13 cellular contexts compared by ENCODE assay signal in genomic region chr1:6035719-6036118, GRCh38. TPM values are rescaled to one million over a fixed set of nuclear protein-coding genes. Genes with fewer than 3 reads are reported as not detected.
DNase-seq lines count a peak whose midpoint lies in the region; ATAC-seq and TF ChIP-seq lines count a peak whose summit lies in the region.
"Had no signal": no experiment of that assay in that cellular context is flagged by ENCODE, and none has a peak within 500 bp of the region (broad histone marks: within the 10 kb centered on the region; RNA-seq: fewer than 3 reads in every experiment).

No MANE protein-coding gene starts in this region.

- H3K4me1 ChIP-seq in HCT116 (ENCODE audit: control insufficient read depth in 1 of 2, insufficient read depth in 2 of 2, low read length in 2 of 2), result no peaks in the 10 kb centered on the region
- peaks cover 3 to 11% of the 10 kb centered on the region in 2 donors for H3K4me1 ChIP-seq in neuronal stem cell (ENCODE audit: control insufficient read depth in 2 of 2, insufficient read depth in 1 of 2, low read depth in 1 of 2, low read length in 2 of 2)
- no peaks in the 10 kb centered on the region for H3K4me1 ChIP-seq in right lobe of liver
- H3K4me1 ChIP-seq: gastroesophageal sphincter had no signal

- H3K9me3 Mint-ChIP-seq in activated CD4-positive, alpha-beta memory T cell treated with anti-CD3 and anti-CD28 coated beads, Interleukin-2, amount 10 ng/mL, durations not matched to agents 7 days and 5 days, result no peaks in the 10 kb centered on the region
- H3K9me3 Mint-ChIP-seq in activated CD4-positive, alpha-beta memory T cell treated with anti-CD3 and anti-CD28 coated beads for 36 hours, result no peaks in the 10 kb centered on the region
- H3K9me3 Mint-ChIP-seq in activated naive CD8-positive, alpha-beta T cell treated with anti-CD3 and anti-CD28 coated beads, Interleukin-2, amount 50 U/mL, for 24 hours, result no peaks in the 10 kb centered on the region
- H3K9me3 Mint-ChIP-seq: mesothelial cell of epicardium had no signal

- no peaks in the 10 kb centered on the region for H3K27me3 ChIP-seq in HCT116 (ENCODE audit: insufficient read depth, low read length)
- H3K27me3 ChIP-seq in neuronal stem cell (ENCODE audit: control insufficient read depth in 3 of 3, insufficient read depth in 3 of 3, low read depth in 1 of 3, low read length in 3 of 3), result peaks cover 0 to 18% (median 8%) of the 10 kb centered on the region in 3 experiments
- no peaks in the 10 kb centered on the region for H3K27me3 ChIP-seq in right lobe of liver

- H3K14ac ChIP-seq in neuronal stem cell (ENCODE audit: low read length), result no peak overlapping the region

- no peak overlapping the region for H2BK12ac ChIP-seq in neuronal stem cell (ENCODE audit: low read length)

- H3K4ac ChIP-seq in neuronal stem cell (ENCODE audit: low read length), result no peak overlapping the region

- no peak overlapping the region for H4K91ac ChIP-seq in neuronal stem cell (ENCODE audit: low read depth, low read length, poor library complexity)

- no peak overlapping the region for H2AFZ ChIP-seq in HCT116 (ENCODE audit: low read depth, low read length, poor library complexity, severe bottlenecking)
- no peak overlapping the region for H2AFZ ChIP-seq in neuronal stem cell (ENCODE audit: low read length)

- no peaks in the 10 kb centered on the region for H3K79me2 ChIP-seq in HCT116 (ENCODE audit: insufficient read depth, low read length)

- peak in 2 of 3 experiments; percentile 10 to 29; a peak in 2 of 6 replicates for TF ChIP-seq CTCF in HCT116 (IDR thresholded peaks at IDR 0.05 in 2 of 3, conservative IDR thresholded peaks at IDR 0.05 in 1 of 3; ENCODE audit: borderline replicate concordance in 1 of 3, insufficient read depth in 1 of 3, low read depth in 2 of 3, low read length in 2 of 3)
- TF ChIP-seq CTCF in right lobe of liver (IDR thresholded peaks at IDR 0.05), result no peak

- H2AK5ac ChIP-seq in neuronal stem cell (ENCODE audit: low read depth, low read length), result peak overlapping the region; percentile 80

- peak overlapping the region; percentile 48 for H3K23ac ChIP-seq in neuronal stem cell (ENCODE audit: low read depth, low read length, poor library complexity)

- no peaks in the 10 kb centered on the region for H4K20me1 ChIP-seq in HCT116 (ENCODE audit: insufficient read depth)

- H3K27ac ChIP-seq in HCT116 (ENCODE audit: low read depth, low read length) (no peak overlapping the region), neuronal stem cell (replicated peaks; ENCODE audit: low read length) (no peak overlapping the region), right lobe of liver (no peak overlapping the region)
- H3K27ac ChIP-seq: gastroesophageal sphincter had no signal

- H3K4me1 Mint-ChIP-seq in activated CD4-positive, alpha-beta memory T cell treated with anti-CD3 and anti-CD28 coated beads, Interleukin-2, amount 10 ng/mL, durations not matched to agents 7 days and 5 days, result peaks cover 75% of the 10 kb centered on the region
- H3K4me1 Mint-ChIP-seq in activated CD4-positive, alpha-beta memory T cell treated with anti-CD3 and anti-CD28 coated beads for 36 hours (ENCODE audit: low read depth), result peaks cover 68% of the 10 kb centered on the region
- peaks cover 61% of the 10 kb centered on the region for H3K4me1 Mint-ChIP-seq in activated naive CD8-positive, alpha-beta T cell treated with anti-CD3 and anti-CD28 coated beads, Interleukin-2, amount 50 U/mL, for 24 hours

- H3K18ac ChIP-seq in neuronal stem cell (ENCODE audit: low read length), result no peak overlapping the region

- intact Hi-C loops in activated CD4-positive, alpha-beta memory T cell treated with anti-CD3 and anti-CD28 coated beads for 36 hours (cut with micrococcal nuclease), result no loop called here
- intact Hi-C loops in HCT116 (cut with micrococcal nuclease), result no loop called here
- intact Hi-C loops in right lobe of liver (cut with DNase I), result no loop called here

- DNase-seq in activated CD4-positive, alpha-beta memory T cell treated with anti-CD3 and anti-CD28 coated beads, Interleukin-2, amount 10 ng/mL, durations not matched to agents 7 days and 5 days, result no peak
- DNase-seq in activated CD4-positive, alpha-beta memory T cell treated with anti-CD3 and anti-CD28 coated beads for 36 hours, result no peak
- DNase-seq in HCT116 (ENCODE audit: low read depth, low spot score) (no peak), neuronal stem cell (ENCODE audit: low spot score) (no peak), right lobe of liver (no peak), NCI-H1417 treated with DMSO at 0.1 percent for 48 hours (lab: John Stamatoyannopoulos, UW) (no peak), HEK293T (ENCODE audit: extremely low spot score) (no peak)
- DNase-seq in activated naive CD8-positive, alpha-beta T cell treated with anti-CD3 and anti-CD28 coated beads, Interleukin-2, amount 50 U/mL, for 24 hours, result no peak
- DNase-seq: activated CD4-positive, alpha-beta T cell treated with anti-CD3 and anti-CD28 coated beads for 36 hours; NCI-H1105; OCI-M1 had no signal

- H3K4me3 Mint-ChIP-seq in activated CD4-positive, alpha-beta memory T cell treated with anti-CD3 and anti-CD28 coated beads, Interleukin-2, amount 10 ng/mL, durations not matched to agents 7 days and 5 days, result no peak overlapping the region
- no peak overlapping the region for H3K4me3 Mint-ChIP-seq in activated CD4-positive, alpha-beta memory T cell treated with anti-CD3 and anti-CD28 coated beads for 36 hours
- H3K4me3 Mint-ChIP-seq in activated naive CD8-positive, alpha-beta T cell treated with anti-CD3 and anti-CD28 coated beads, Interleukin-2, amount 50 U/mL, for 24 hours, result no peak overlapping the region
- H3K4me3 Mint-ChIP-seq: activated CD4-positive, alpha-beta T cell treated with anti-CD3 and anti-CD28 coated beads for 36 hours had no signal

- no peaks in the 10 kb centered on the region for H3K9me3 ChIP-seq in HCT116 (ENCODE audit: control insufficient read depth in 1 of 2, insufficient read depth in 1 of 2, low read depth in 1 of 2, low read length in 2 of 2)
- H3K9me3 ChIP-seq in neuronal stem cell (replicated peaks in 1 of 2; ENCODE audit: control insufficient read depth in 2 of 2, insufficient read depth in 1 of 2, low read depth in 1 of 2, low read length in 2 of 2), result peaks cover 0 to 3% of the 10 kb centered on the region in 2 donors
- H3K9me3 ChIP-seq in right lobe of liver, result no peaks in the 10 kb centered on the region
- H3K9me3 ChIP-seq: gastroesophageal sphincter had no signal

- no peak overlapping the region for H2BK15ac ChIP-seq in neuronal stem cell (ENCODE audit: low read length)

- H4K8ac ChIP-seq in neuronal stem cell (ENCODE audit: low read depth, low read length), result no peak overlapping the region

- no peaks in the 10 kb centered on the region for H3K27me3 Mint-ChIP-seq in activated CD4-positive, alpha-beta memory T cell treated with anti-CD3 and anti-CD28 coated beads, Interleukin-2, amount 10 ng/mL, durations not matched to agents 7 days and 5 days
- no peaks in the 10 kb centered on the region for H3K27me3 Mint-ChIP-seq in activated CD4-positive, alpha-beta memory T cell treated with anti-CD3 and anti-CD28 coated beads for 36 hours
- no peaks in the 10 kb centered on the region for H3K27me3 Mint-ChIP-seq in activated naive CD8-positive, alpha-beta T cell treated with anti-CD3 and anti-CD28 coated beads, Interleukin-2, amount 50 U/mL, for 24 hours
- H3K27me3 Mint-ChIP-seq: activated CD4-positive, alpha-beta T cell treated with anti-CD3 and anti-CD28 coated beads for 36 hours had no signal

- H3K4me3 ChIP-seq in HCT116 (replicated peaks in 1 of 2; ENCODE audit: low read depth in 1 of 2, low read length in 2 of 2) (no peak overlapping the region), neuronal stem cell (ENCODE audit: low read length in 2 of 2) (no peak overlapping the region), right lobe of liver (no peak overlapping the region)
- H3K4me3 ChIP-seq: gastroesophageal sphincter had no signal

- no peak overlapping the region for H3K9ac ChIP-seq in HCT116 (ENCODE audit: low read length)
- H3K9ac ChIP-seq in neuronal stem cell (ENCODE audit: low read depth, low read length, poor library complexity), result peak overlapping the region; percentile 30

- BruUV-seq in HCT116 (replicated peaks; lab: Mats Ljungman, UMichigan), result no TSS peak

- H3K79me1 ChIP-seq in neuronal stem cell (ENCODE audit: low read depth, low read length), result peaks cover 1% of the 10 kb centered on the region

- no peak for TF ChIP-seq RAD21 in HCT116 (IDR thresholded peaks at IDR 0.05; ENCODE audit: low read depth)

- RAD21 ChIA-PET in HCT116 (lab: Charles Lee; ENCODE audit: low non-redundant PET in 1 of 2, low total read pairs in 2 of 2, uncharacterized antibody in 2 of 2, unreplicated experiment in 2 of 2), result no interaction called here

- POLR2A ChIA-PET in activated CD4-positive, alpha-beta memory T cell treated with anti-CD3 and anti-CD28 coated beads, Interleukin-2, amount 10 ng/mL, durations not matched to agents 7 days and 5 days (lab: Charles Lee), result interaction anchor here (0.9 kb wide), 1 partner anchor 9 kb away, joined by 3 read pairs; no protein-coding TSS in a partner anchor
- POLR2A ChIA-PET in activated CD4-positive, alpha-beta memory T cell treated with anti-CD3 and anti-CD28 coated beads for 36 hours (lab: Charles Lee), result interaction anchor here (0.9 kb wide), 1 partner anchor 9 kb away, joined by 3 read pairs; no protein-coding TSS in a partner anchor
- POLR2A ChIA-PET in HCT116 (lab: Charles Lee), result no interaction called here
- POLR2A ChIA-PET in HEK293T (lab: Yijun Ruan, JAX), result no interaction called here

- WGBS in neuronal stem cell (ENCODE audit: extremely low coverage in 2 of 2, insufficient read length in 2 of 2, insufficient replicate concordance in 1 of 2), 2 donors, result no CpG with 5 or more reads among the region's 12 CpGs
- WGBS in right lobe of liver (ENCODE audit: insufficient coverage, low coverage, low lambda C conversion rate, missing lambda C conversion rate), result 39% methylated on average over 6 of the region's 12 CpGs

- peaks cover 60% of the 10 kb centered on the region for H3K36me3 Mint-ChIP-seq in activated CD4-positive, alpha-beta memory T cell treated with anti-CD3 and anti-CD28 coated beads, Interleukin-2, amount 10 ng/mL, durations not matched to agents 7 days and 5 days (ENCODE audit: low read depth)
- peaks cover 25% of the 10 kb centered on the region for H3K36me3 Mint-ChIP-seq in activated CD4-positive, alpha-beta memory T cell treated with anti-CD3 and anti-CD28 coated beads for 36 hours
- H3K36me3 Mint-ChIP-seq in activated naive CD8-positive, alpha-beta T cell treated with anti-CD3 and anti-CD28 coated beads, Interleukin-2, amount 50 U/mL, for 24 hours (ENCODE audit: low read depth), result peaks cover 33% of the 10 kb centered on the region
- H3K36me3 Mint-ChIP-seq: mesothelial cell of epicardium had no signal

- no peaks in the 10 kb centered on the region for H3K36me3 ChIP-seq in HCT116 (ENCODE audit: control insufficient read depth in 1 of 2, insufficient read depth in 2 of 2, low read length in 2 of 2)
- no peaks in the 10 kb centered on the region for H3K36me3 ChIP-seq in neuronal stem cell (replicated peaks in 1 of 2; ENCODE audit: control insufficient read depth in 2 of 2, insufficient read depth in 2 of 2, low read length in 2 of 2)
- no peaks in the 10 kb centered on the region for H3K36me3 ChIP-seq in right lobe of liver

- H2BK120ac ChIP-seq in neuronal stem cell (ENCODE audit: low read depth, low read length), result no peak overlapping the region

- TF ChIP-seq POLR2A in HCT116 (IDR thresholded peaks at IDR 0.05; ENCODE audit: borderline replicate concordance, extremely low read depth, insufficient read depth, insufficient read length) (no peak), right lobe of liver (IDR thresholded peaks at IDR 0.05) (no peak)

- CTCF ChIA-PET in activated CD4-positive, alpha-beta memory T cell treated with anti-CD3 and anti-CD28 coated beads, Interleukin-2, amount 10 ng/mL, durations not matched to agents 7 days and 5 days (lab: Charles Lee), result interaction anchor here (0.6 kb wide), 1 partner anchor 291 kb away, joined by 3 read pairs; no protein-coding TSS in a partner anchor
- CTCF ChIA-PET in activated CD4-positive, alpha-beta memory T cell treated with anti-CD3 and anti-CD28 coated beads for 36 hours (lab: Charles Lee), result interaction anchor here (1.2 to 2.0 kb wide), 2 partner anchors 10 to 359 kb away, joined by 3 to 10 read pairs; no protein-coding TSS in a partner anchor
- CTCF ChIA-PET in HCT116 (lab: Charles Lee) (interaction anchor here (1.7 kb wide), 1 partner anchor 210 kb away, joined by 5 read pairs; no protein-coding TSS in a partner anchor), HEK293T (lab: Yijun Ruan, JAX) (interaction anchor here (0.6 to 2.3 kb wide), 3 partner anchors 13 to 450 kb away, joined by 3 to 9 read pairs (median 4); no protein-coding TSS in a partner anchor)

- ATAC-seq in HCT116 (peak; percentile 46; the same call in 1 of the 2 replicates), right lobe of liver (no peak)
- ATAC-seq in activated naive CD8-positive, alpha-beta T cell treated with anti-CD3 and anti-CD28 coated beads, Interleukin-2, amount 50 U/mL, for 24 hours, result no peak
- ATAC-seq: activated CD4-positive, alpha-beta T cell treated with anti-CD3 and anti-CD28 coated beads for 36 hours; gastroesophageal sphincter had no signal

- no peak overlapping the region for H2BK5ac ChIP-seq in neuronal stem cell (ENCODE audit: low read length)

- H3K9me2 ChIP-seq in HCT116 (ENCODE audit: insufficient read depth), result no peaks in the 10 kb centered on the region

- H3K27ac Mint-ChIP-seq in activated CD4-positive, alpha-beta memory T cell treated with anti-CD3 and anti-CD28 coated beads, Interleukin-2, amount 10 ng/mL, durations not matched to agents 7 days and 5 days, result peak overlapping the region; percentile 54
- no peak overlapping the region for H3K27ac Mint-ChIP-seq in activated CD4-positive, alpha-beta memory T cell treated with anti-CD3 and anti-CD28 coated beads for 36 hours
- peak overlapping the region; percentile 28 for H3K27ac Mint-ChIP-seq in activated naive CD8-positive, alpha-beta T cell treated with anti-CD3 and anti-CD28 coated beads, Interleukin-2, amount 50 U/mL, for 24 hours
- H3K27ac Mint-ChIP-seq: activated CD4-positive, alpha-beta T cell treated with anti-CD3 and anti-CD28 coated beads for 36 hours had no signal

- H3K4me2 ChIP-seq in HCT116 (ENCODE audit: low read length) (no peak overlapping the region), neuronal stem cell (ENCODE audit: insufficient read depth, low read length, poor library complexity, severe bottlenecking) (no peak overlapping the region)

RNA-seq across cellular contexts. Expression of gene KCNAB2, which starts 10.0 kb away (rescaled TPM):
- total RNA-seq in activated CD4-positive, alpha-beta memory T cell treated with anti-CD3 and anti-CD28 coated beads, Interleukin-2, amount 10 ng/mL, durations not matched to agents 7 days and 5 days, result 100 to 1,000 TPM; 284 to 286 TPM
- total RNA-seq in activated CD4-positive, alpha-beta memory T cell treated with anti-CD3 and anti-CD28 coated beads for 36 hours, result 100 to 1,000 TPM; 196 to 202 TPM
- total RNA-seq in HCT116 (2021; ENCODE audit: unreplicated experiment) (18.1 TPM), right lobe of liver (10 to 100 TPM in 2 of 6 experiments, 1 to 10 TPM in 4; 4.4 to 14.8 (median 6.9) TPM)
- 10.2 TPM in 2 replicates for polyA plus RNA-seq in HCT116 (2012)
- polyA plus RNA-seq in neuronal stem cell (2013, experiment 1 of 2), result 5.4 TPM
- 6.0 TPM for polyA plus RNA-seq in neuronal stem cell (2013, experiment 2 of 2)

RNA-seq across cellular contexts. Expression of gene NPHP4, which starts 43.5 kb away (rescaled TPM):
- total RNA-seq in activated CD4-positive, alpha-beta memory T cell treated with anti-CD3 and anti-CD28 coated beads, Interleukin-2, amount 10 ng/mL, durations not matched to agents 7 days and 5 days, result 10 to 100 TPM; 18.1 to 19.1 TPM
- 10 to 100 TPM; 14.0 to 14.6 TPM for total RNA-seq in activated CD4-positive, alpha-beta memory T cell treated with anti-CD3 and anti-CD28 coated beads for 36 hours
- total RNA-seq in HCT116 (2021; ENCODE audit: unreplicated experiment) (20.0 TPM), right lobe of liver (1 to 10 TPM; 1.5 to 6.0 (median 2.0) TPM)
- 12.5 and 13.5 TPM in 2 replicates for polyA plus RNA-seq in HCT116 (2012)
- 9.7 TPM for polyA plus RNA-seq in neuronal stem cell (2013, experiment 1 of 2)
- 9.5 TPM for polyA plus RNA-seq in neuronal stem cell (2013, experiment 2 of 2)

Comparison
In these comparisons a context has a peak if more than half of its experiments do, and no peak if none do; other contexts are left out.
1. CTCF ChIP-seq: peak in HCT116 (2 of 3); none in right lobe of liver (0 of 4).
2. RNA of gene KCNAB2, which starts 10.0 kb away (total RNA-seq): 284 to 286 TPM in activated CD4-positive, alpha-beta memory T cell treated with anti-CD3 and anti-CD28 coated beads, Interleukin-2, amount 10 ng/mL, durations not matched to agents 7 days and 5 days and 196 to 202 TPM in activated CD4-positive, alpha-beta memory T cell treated with anti-CD3 and anti-CD28 coated beads for 36 hours; 18.1 TPM in HCT116 (single experiment) and 4.4 to 14.8 TPM in right lobe of liver; every median in the first group is over 10 times any median in the second.
3. POLR2A ChIA-PET loops: an anchor here in activated CD4-positive, alpha-beta memory T cell treated with anti-CD3 and anti-CD28 coated beads, Interleukin-2, amount 10 ng/mL, durations not matched to agents 7 days and 5 days (0.9 kb wide) and activated CD4-positive, alpha-beta memory T cell treated with anti-CD3 and anti-CD28 coated beads for 36 hours (0.9 kb wide); none called in HCT116 and HEK293T.